Comparison of ENCODE assay signal across 7 cellular contexts in genomic region chr1:153957744-153958110, GRCh38. TPM values are rescaled to one million over a fixed set of nuclear protein-coding genes. Genes with fewer than 3 reads are reported as not detected.
DNase-seq lines count a peak whose midpoint lies in the region; ATAC-seq and TF ChIP-seq lines count a peak whose summit lies in the region.

No MANE protein-coding gene starts in this region.

- H3K4me3 Mint-ChIP-seq in HFFc6: peak overlapping the region; percentile 97
- peak overlapping the region; percentile 92 for H3K4me3 Mint-ChIP-seq in memory B cell
- peak overlapping the region; percentile 97 for H3K4me3 Mint-ChIP-seq in type B pancreatic cell

- H3K36me3 Mint-ChIP-seq in HFFc6 (ENCODE audit: low read depth) (peaks cover 5% of the 10 kb centered on the region; the same call in 1 of the 2 replicates), memory B cell (peaks cover 12% of the 10 kb centered on the region), type B pancreatic cell (peaks cover 5% of the 10 kb centered on the region)

- H3K27ac ChIP-seq in RWPE1: peak overlapping the region; percentile 90
- H3K27ac ChIP-seq in caudate nucleus (ENCODE audit: low read depth, low read length): peak overlapping the region; percentile 85

- CTCF ChIA-PET in RWPE1 (lab: Yijun Ruan, JAX): interaction anchor here (0.7 to 1.9 kb wide), 2 partner anchors 11 to 34 kb away, joined by 4 to 7 read pairs; partner anchors contain the start of gene DENND4B

- peaks cover 3% of the 10 kb centered on the region; the same call in 1 of the 2 replicates for H3K27me3 Mint-ChIP-seq in HFFc6 (ENCODE audit: insufficient read depth)
- no peaks in the 10 kb centered on the region for H3K27me3 Mint-ChIP-seq in memory B cell
- no peaks in the 10 kb centered on the region for H3K27me3 Mint-ChIP-seq in type B pancreatic cell

- no peak for TF ChIP-seq CTCF in HFFc6 (IDR thresholded peaks at IDR 0.05)
- TF ChIP-seq CTCF in RWPE1 (conservative IDR thresholded peaks at IDR 0.05; ENCODE audit: low read depth): no peak
- no peak for TF ChIP-seq CTCF in type B pancreatic cell (conservative IDR thresholded peaks at IDR 0.05)

- H3K27ac Mint-ChIP-seq in HFFc6 (peak overlapping the region; percentile 72), memory B cell (peak overlapping the region; percentile 89), type B pancreatic cell (peak overlapping the region; percentile 86)

- ATAC-seq in GM18511 (IDR thresholded peaks at IDR 0.05; ENCODE audit: unreplicated experiment) (peak; percentile 22), memory B cell (ENCODE audit: low read depth) (peak; percentile 28)

- H3K9me3 Mint-ChIP-seq in HFFc6 (no peaks in the 10 kb centered on the region), memory B cell (no peaks in the 10 kb centered on the region), type B pancreatic cell (no peaks in the 10 kb centered on the region)

- H3K4me1 Mint-ChIP-seq in HFFc6 (ENCODE audit: low read depth) (peaks cover 59% of the 10 kb centered on the region), memory B cell (peaks cover 40% of the 10 kb centered on the region), type B pancreatic cell (ENCODE audit: unreplicated experiment) (peaks cover 34% of the 10 kb centered on the region)

- POLR2A ChIA-PET in RWPE1 (lab: Yijun Ruan, JAX; ENCODE audit: low non-redundant PET): no interaction called here

- DNase-seq in HFFc6 (no peak), RWPE1 (ENCODE audit: low spot score) (no peak), caudate nucleus (lab: John Stamatoyannopoulos, UW) (no peak), memory B cell (ENCODE audit: low spot score in 2 of 2) (peak; percentile 33 to 62), type B pancreatic cell (ENCODE audit: extremely low spot score, unreplicated experiment) (no peak), ecto neural progenitor cell (ENCODE audit: low spot score) (no peak)

RNA-seq across cellular contexts. Expression of gene CRTC2, which starts 0.7 kb away (rescaled TPM):
- total RNA-seq in HFFc6 (2021; fragmentation: NEBNext Ultra II Directional; extraction: Animal tissue kit (Norgen Biotek cat#: 25700)): 10 to 100 TPM; 22.3 to 31.3 (median 29.1) TPM
- 31.1 and 36.0 TPM in 2 replicates for total RNA-seq in type B pancreatic cell (ENCODE audit: low replicate concordance)

RNA-seq across cellular contexts. Expression of gene SLC39A1, which starts 5.6 kb away (rescaled TPM):
- total RNA-seq in HFFc6 (2021; fragmentation: NEBNext Ultra II Directional; extraction: Animal tissue kit (Norgen Biotek cat#: 25700)): 10 to 100 TPM; 88.8 to 95.7 (median 93.0) TPM
- total RNA-seq in type B pancreatic cell (ENCODE audit: low replicate concordance): 75.7 and 93.4 TPM in 2 replicates

RNA-seq across cellular contexts. Expression of gene CREB3L4, which starts 10.0 kb away (rescaled TPM):
- 1 to 10 TPM; 3.6 to 4.6 (median 4.1) TPM for total RNA-seq in HFFc6 (2021; fragmentation: NEBNext Ultra II Directional; extraction: Animal tissue kit (Norgen Biotek cat#: 25700))
- total RNA-seq in type B pancreatic cell (ENCODE audit: low replicate concordance): 17.2 and 31.8 TPM in 2 replicates

RNA-seq across cellular contexts. Expression of gene DENND4B, which starts 11.2 kb away (rescaled TPM):
- total RNA-seq in HFFc6 (2021; fragmentation: NEBNext Ultra II Directional; extraction: Animal tissue kit (Norgen Biotek cat#: 25700)): 10 to 100 TPM; 20.5 to 26.6 (median 23.4) TPM
- total RNA-seq in type B pancreatic cell (ENCODE audit: low replicate concordance): 43.0 and 70.7 TPM in 2 replicates

RNA-seq across cellular contexts. Expression of gene JTB, which starts 19.7 kb away (rescaled TPM):
- total RNA-seq in HFFc6 (2021; fragmentation: NEBNext Ultra II Directional; extraction: Animal tissue kit (Norgen Biotek cat#: 25700)): 100 to 1,000 TPM in 5 of 6 experiments, 10 to 100 TPM in 1; 99.3 to 128 (median 109) TPM
- total RNA-seq in type B pancreatic cell (ENCODE audit: low replicate concordance): 99.2 and 153 TPM in 2 replicates

Comparison
In these comparisons a context has a peak if more than half of its experiments do, and no peak if none do; other contexts are left out.
1. DNase-seq: peak in memory B cell (2 of 2); none in HFFc6 (single experiment), RWPE1 (single experiment), caudate nucleus (0 of 61), type B pancreatic cell (single experiment) and ecto neural progenitor cell (single experiment).
2. Peak in every context shown above with its lines, with median percentiles within 50 percentile points of each other: H3K27ac Mint-ChIP-seq and H3K4me3 Mint-ChIP-seq.